Comparison of ENCODE assay signal across 9 cellular contexts in genomic region chr1:153353226-153353947, GRCh38. TPM values are rescaled to one million over a fixed set of nuclear protein-coding genes. Genes with fewer than 3 reads are reported as not detected.
A peak's percentile ranks its signal among the peaks of the same experiment; 100 is the strongest.
DNase-seq lines count a peak whose midpoint lies in the region; ATAC-seq and TF ChIP-seq lines count a peak whose summit lies in the region.
"Had no signal": no experiment of that assay in that cellular context is flagged by ENCODE, and none has a peak within 500 bp of the region (broad histone marks: within the 10 kb centered on the region; RNA-seq: fewer than 3 reads in every experiment).

No MANE protein-coding gene starts in this region.

- peaks cover 14% of the 10 kb centered on the region for H3K27me3 Mint-ChIP-seq in activated CD4-positive, alpha-beta memory T cell treated with anti-CD3 and anti-CD28 coated beads, Interleukin-2, amount 10 ng/mL, durations not matched to agents 7 days and 5 days

- no peaks in the 10 kb centered on the region for H3K9me3 Mint-ChIP-seq in activated CD4-positive, alpha-beta memory T cell treated with anti-CD3 and anti-CD28 coated beads, Interleukin-2, amount 10 ng/mL, durations not matched to agents 7 days and 5 days

- H3K36me3 ChIP-seq in BJ (ENCODE audit: control insufficient read depth, insufficient read depth, low read length): no peaks in the 10 kb centered on the region

- in situ Hi-C loops in SK-MEL-5 (cut with HindIII; ENCODE audit: low pct_unique_long_range_greater_than_20kb, low sequenced_read_pairs): no loop called here

- H3K4me3 Mint-ChIP-seq in activated CD4-positive, alpha-beta memory T cell treated with anti-CD3 and anti-CD28 coated beads, Interleukin-2, amount 10 ng/mL, durations not matched to agents 7 days and 5 days: no peak overlapping the region

- POLR2A ChIA-PET in BJ (lab: Charles Lee): no interaction called here
- POLR2A ChIA-PET in activated CD4-positive, alpha-beta memory T cell treated with anti-CD3 and anti-CD28 coated beads, Interleukin-2, amount 10 ng/mL, durations not matched to agents 7 days and 5 days (lab: Charles Lee): interaction anchor here (0.9 kb wide), 1 partner anchor 9 kb away, joined by 3 read pairs; no protein-coding TSS in a partner anchor

- peaks cover 10% of the 10 kb centered on the region for H3K4me1 Mint-ChIP-seq in activated CD4-positive, alpha-beta memory T cell treated with anti-CD3 and anti-CD28 coated beads, Interleukin-2, amount 10 ng/mL, durations not matched to agents 7 days and 5 days

- TF ChIP-seq CTCF in BJ (IDR thresholded peaks at IDR 0.05; ENCODE audit: insufficient read depth, low read depth, low read length): peak; percentile 43
- peak; percentile 28 for TF ChIP-seq CTCF in GM20000 (IDR thresholded peaks at IDR 0.05; ENCODE audit: extremely low read depth, missing control alignments)

- H3K27me3 ChIP-seq in BJ (ENCODE audit: control insufficient read depth, insufficient read depth, low read length): peaks cover 6% of the 10 kb centered on the region; the same call in 1 of the 2 replicates

- CTCF ChIA-PET in BJ (lab: Yijun Ruan, JAX): interaction anchor here (0.7 to 17.9 kb wide), 23 partner anchors 9 to 395 kb away, joined by 3 to 404 read pairs (median 4); no protein-coding TSS in a partner anchor
- CTCF ChIA-PET in activated CD4-positive, alpha-beta memory T cell treated with anti-CD3 and anti-CD28 coated beads, Interleukin-2, amount 10 ng/mL, durations not matched to agents 7 days and 5 days (lab: Charles Lee): interaction anchor here (0.6 to 4.3 kb wide), 9 partner anchors 10 to 262 kb away, joined by 3 to 71 read pairs (median 4); partner anchors contain the start of gene S100A14

- H3K36me3 Mint-ChIP-seq in activated CD4-positive, alpha-beta memory T cell treated with anti-CD3 and anti-CD28 coated beads, Interleukin-2, amount 10 ng/mL, durations not matched to agents 7 days and 5 days (ENCODE audit: low read depth): no peaks in the 10 kb centered on the region

- H3K27ac Mint-ChIP-seq in activated CD4-positive, alpha-beta memory T cell treated with anti-CD3 and anti-CD28 coated beads, Interleukin-2, amount 10 ng/mL, durations not matched to agents 7 days and 5 days: no peak overlapping the region

- no peak for ATAC-seq in GM21360 (IDR thresholded peaks at IDR 0.05; ENCODE audit: unreplicated experiment)

- DNase-seq in BJ (ENCODE audit: low read depth) (no peak), GM20000 (ENCODE audit: low spot score) (peak; percentile 42), SK-MEL-5 (ENCODE audit: low read depth, low spot score) (peak; percentile 44), iPS DF 19.7 (ENCODE audit: low read depth, low spot score) (peak; percentile 40), cortex of kidney (lab: John Stamatoyannopoulos, UW) (no peak)
- DNase-seq in activated CD4-positive, alpha-beta memory T cell treated with anti-CD3 and anti-CD28 coated beads, Interleukin-2, amount 10 ng/mL, durations not matched to agents 7 days and 5 days: no peak
- no peak for DNase-seq in activated CD4-positive, CD25-positive, alpha-beta regulatory T cell treated with anti-CD3 and anti-CD28 coated beads, Interleukin-2, amount 50 U/mL, for 72 hours

- H3K4me3 ChIP-seq in BJ (ENCODE audit: low read depth, low read length): no peak overlapping the region

RNA-seq across cellular contexts. Expression of gene S100A9, which starts 4.3 kb away (rescaled TPM):
- polyA plus RNA-seq in BJ (2011; rRNA removed): not detected in 2 replicates
- not detected in 2 replicates for polyA minus RNA-seq in BJ (2011; rRNA and poly(A)+ RNA removed)
- total RNA-seq in SK-MEL-5 (2014; rRNA removed; shearing (Covaris generic)): not detected in 2 replicates
- polyA plus RNA-seq in SK-MEL-5 (2015; cell fraction: cytosol; rRNA removed): 0.52 and 2.3 TPM in 2 replicates
- not detected in 2 replicates for polyA plus RNA-seq in SK-MEL-5 (2015; cell fraction: nucleus; rRNA removed)
- under 1 TPM in 1 of 2 experiments, not detected in 1; 0.55 TPM for total RNA-seq in activated CD4-positive, alpha-beta memory T cell treated with anti-CD3 and anti-CD28 coated beads, Interleukin-2, amount 10 ng/mL, durations not matched to agents 7 days and 5 days

RNA-seq across cellular contexts. Expression of gene PGLYRP4, which starts 4.7 kb away (rescaled TPM):
- polyA plus RNA-seq in BJ (2011; rRNA removed): not detected in 2 replicates
- polyA minus RNA-seq in BJ (2011; rRNA and poly(A)+ RNA removed): not detected in 2 replicates
- total RNA-seq in SK-MEL-5 (2014; rRNA removed; shearing (Covaris generic)): not detected in 2 replicates
- polyA plus RNA-seq in SK-MEL-5 (2015; cell fraction: cytosol; rRNA removed): not detected in 2 replicates
- not detected in 2 replicates for polyA plus RNA-seq in SK-MEL-5 (2015; cell fraction: nucleus; rRNA removed)
- not detected for total RNA-seq in activated CD4-positive, alpha-beta memory T cell treated with anti-CD3 and anti-CD28 coated beads, Interleukin-2, amount 10 ng/mL, durations not matched to agents 7 days and 5 days
- total RNA-seq: NCI-H460 had no signal

RNA-seq across cellular contexts. Expression of gene S100A12, which starts 22.0 kb away (rescaled TPM):
- not detected in 2 replicates for polyA plus RNA-seq in BJ (2011; rRNA removed)
- polyA minus RNA-seq in BJ (2011; rRNA and poly(A)+ RNA removed): not detected in 2 replicates
- total RNA-seq in SK-MEL-5 (2014; rRNA removed; shearing (Covaris generic)): not detected in 2 replicates
- polyA plus RNA-seq in SK-MEL-5 (2015; cell fraction: cytosol; rRNA removed): not detected in 2 replicates
- not detected in 2 replicates for polyA plus RNA-seq in SK-MEL-5 (2015; cell fraction: nucleus; rRNA removed)
- total RNA-seq in activated CD4-positive, alpha-beta memory T cell treated with anti-CD3 and anti-CD28 coated beads, Interleukin-2, amount 10 ng/mL, durations not matched to agents 7 days and 5 days: not detected
- total RNA-seq: NCI-H460 had no signal

RNA-seq across cellular contexts. Expression of gene S100A8, which starts 37.5 kb away (rescaled TPM):
- polyA plus RNA-seq in BJ (2011; rRNA removed): not detected in 2 replicates
- not detected in 2 replicates for polyA minus RNA-seq in BJ (2011; rRNA and poly(A)+ RNA removed)
- not detected in 2 replicates for total RNA-seq in SK-MEL-5 (2014; rRNA removed; shearing (Covaris generic))
- not detected in 2 replicates for polyA plus RNA-seq in SK-MEL-5 (2015; cell fraction: cytosol; rRNA removed)
- not detected in 2 replicates for polyA plus RNA-seq in SK-MEL-5 (2015; cell fraction: nucleus; rRNA removed)
- not detected for total RNA-seq in activated CD4-positive, alpha-beta memory T cell treated with anti-CD3 and anti-CD28 coated beads, Interleukin-2, amount 10 ng/mL, durations not matched to agents 7 days and 5 days
- total RNA-seq: NCI-H460 had no signal

RNA-seq across cellular contexts. Expression of gene PGLYRP3, which starts 40.6 kb away (rescaled TPM):
- polyA plus RNA-seq in BJ (2011; rRNA removed): not detected in 2 replicates
- polyA minus RNA-seq in BJ (2011; rRNA and poly(A)+ RNA removed): not detected in 2 replicates
- total RNA-seq in SK-MEL-5 (2014; rRNA removed; shearing (Covaris generic)): not detected in 2 replicates
- not detected in 2 replicates for polyA plus RNA-seq in SK-MEL-5 (2015; cell fraction: cytosol; rRNA removed)
- polyA plus RNA-seq in SK-MEL-5 (2015; cell fraction: nucleus; rRNA removed): not detected in 2 replicates
- not detected for total RNA-seq in activated CD4-positive, alpha-beta memory T cell treated with anti-CD3 and anti-CD28 coated beads, Interleukin-2, amount 10 ng/mL, durations not matched to agents 7 days and 5 days
- total RNA-seq: NCI-H460 had no signal

Comparison
In these comparisons a context has a peak if more than half of its experiments do, and no peak if none do; other contexts are left out.
1. DNase-seq: peak in GM20000 (single experiment), SK-MEL-5 (single experiment) and iPS DF 19.7 (single experiment); none in BJ (single experiment), activated CD4-positive, alpha-beta memory T cell treated with anti-CD3 and anti-CD28 coated beads, Interleukin-2, amount 10 ng/mL, durations not matched to agents 7 days and 5 days (single experiment), activated CD4-positive, CD25-positive, alpha-beta regulatory T cell treated with anti-CD3 and anti-CD28 coated beads, Interleukin-2, amount 50 U/mL, for 72 hours (single experiment) and cortex of kidney (single experiment).